ENCODE assay signal across 2 cellular contexts in the genomic region with DNA sequence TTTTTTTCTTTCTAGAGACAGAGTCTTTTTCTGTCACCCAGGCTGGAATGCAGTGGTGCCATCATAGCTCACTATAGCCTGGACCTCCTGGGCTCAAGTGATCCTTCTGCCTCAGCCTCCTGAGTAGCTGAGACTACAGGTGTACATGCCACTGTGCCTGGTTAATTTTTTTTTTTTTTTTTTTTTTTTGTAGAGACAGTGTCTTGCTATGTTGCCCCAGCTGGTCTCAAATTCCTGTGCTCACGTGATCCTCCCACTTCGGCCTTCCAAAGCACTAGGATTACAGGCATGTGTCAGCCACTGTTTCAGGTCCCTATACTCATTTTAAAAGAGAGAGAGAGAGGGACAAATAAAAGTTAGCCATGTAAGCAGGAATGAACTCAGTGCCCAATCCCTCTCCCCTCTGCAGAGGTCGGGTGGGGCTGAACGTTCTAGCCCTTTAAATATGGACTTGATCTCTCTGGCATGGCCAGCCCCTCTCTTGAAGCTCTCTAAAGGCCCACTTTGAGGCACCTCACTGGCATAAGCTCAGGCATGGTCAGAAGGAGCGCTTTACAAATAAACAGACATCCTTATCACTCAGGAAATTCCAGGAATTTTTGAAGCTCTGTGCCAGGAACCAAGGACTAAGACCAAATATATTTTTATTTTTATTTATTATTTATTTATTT.
TF ChIP-seq lines count a peak whose summit lies in the region.

No MANE protein-coding gene starts in this region.

TF ChIP-seq in Ishikawa, 13 proteins besides CTCF, POLR2A, EP300 and RAD21:
- TF ChIP-seq ZBTB7A (IDR thresholded peaks at IDR 0.05; ENCODE audit: low read depth): no peak
- TF ChIP-seq, protein P1, sequence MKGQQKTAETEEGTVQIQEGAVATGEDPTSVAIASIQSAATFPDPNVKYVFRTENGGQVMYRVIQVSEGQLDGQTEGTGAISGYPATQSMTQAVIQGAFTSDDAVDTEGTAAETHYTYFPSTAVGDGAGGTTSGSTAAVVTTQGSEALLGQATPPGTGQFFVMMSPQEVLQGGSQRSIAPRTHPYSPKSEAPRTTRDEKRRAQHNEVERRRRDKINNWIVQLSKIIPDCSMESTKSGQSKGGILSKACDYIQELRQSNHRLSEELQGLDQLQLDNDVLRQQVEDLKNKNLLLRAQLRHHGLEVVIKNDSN (IDR thresholded peaks at IDR 0.05): 0 out of 2 replicates have a peak, but pooled peaks have one; percentile 12

TF ChIP-seq in K562, 482 proteins besides CTCF, POLR2A, EP300 and RAD21:
- TF ChIP-seq ZNF174 (CRISPR knock-in tag; IDR thresholded peaks at IDR 0.05) (no peak), BCOR (IDR thresholded peaks at IDR 0.05) (peak; percentile 54), ZNF121 (CRISPR knock-in tag; conservative IDR thresholded peaks at IDR 0.05) (peak; percentile 93), RBM25 (IDR thresholded peaks at IDR 0.05; ENCODE audit: low read depth, low read length, severe bottlenecking) (peak; percentile 35), BHLHE40 (IDR thresholded peaks at IDR 0.05; ENCODE audit: low read length) (0 out of 2 replicates have a peak, but pooled peaks have one; percentile 38)
